ENCODE assay signal across 21 cellular contexts in genomic region chr3:195882002-195882441, GRCh38. TPM values are rescaled to one million over a fixed set of nuclear protein-coding genes. Genes with fewer than 3 reads are reported as not detected.
DNase-seq lines count a peak whose midpoint lies in the region; ATAC-seq and TF ChIP-seq lines count a peak whose summit lies in the region.
"Had no signal": no experiment of that assay in that cellular context is flagged by ENCODE, and none has a peak within 500 bp of the region (broad histone marks: within the 10 kb centered on the region; RNA-seq: fewer than 3 reads in every experiment).

No MANE protein-coding gene starts in this region.

- intact Hi-C loops in left ventricle myocardium superior (cut with micrococcal nuclease), result no loop called here
- intact Hi-C loops in cardiac septum (cut with DNase I), result no loop called here
- intact Hi-C loops in spleen (cut with DNase I; ENCODE audit: low total_unique reads), result no loop called here

- peaks cover 5% of the 10 kb centered on the region for H4K20me1 ChIP-seq in osteoblast (ENCODE audit: insufficient read depth, low read length)

- DNase-seq in left ventricle myocardium superior, result peak; percentile 28
- DNase-seq in cardiac septum (ENCODE audit: low spot score), result no peak
- DNase-seq in osteoblast (ENCODE audit: insufficient read length, low spot score, missing footprints), result peak; percentile 71
- peak; percentile 57 for DNase-seq in spleen
- DNase-seq in HCEC 1CT, result no peak
- DNase-seq: 8988T; ACHN; AML-193; BE2C; CD4-positive, alpha-beta T cell; CD8-positive, alpha-beta memory T cell; DMS 273 treated with DMSO at 0.1 percent for 48 hours; DMS79; EL; GDM1; GOT3 had no signal

- no peak overlapping the region for H3K27ac ChIP-seq in osteoblast (ENCODE audit: low read depth, low read length)
- no peak overlapping the region for H3K27ac ChIP-seq in spleen
- H3K27ac ChIP-seq: A549; BLaER1 treated with 17β-estradiol and CSF1 and Interleukin-3, amounts not matched to agents 10 nM and 100 nM had no signal

- H3K9me3 ChIP-seq in osteoblast (ENCODE audit: low read depth, low read length), result no peaks in the 10 kb centered on the region
- H3K9me3 ChIP-seq in spleen, result no peaks in the 10 kb centered on the region
- H3K9me3 ChIP-seq: A549; BE2C; BLaER1 treated with 17β-estradiol and CSF1 and Interleukin-3, amounts not matched to agents 10 nM and 100 nM; HAP-1 had no signal

- H3K4me3 ChIP-seq in osteoblast (ENCODE audit: insufficient read depth, low read length) (no peak overlapping the region), spleen (no peak overlapping the region)
- H3K4me3 ChIP-seq: A549; BLaER1 treated with 17β-estradiol and CSF1 and Interleukin-3, amounts not matched to agents 10 nM and 100 nM; GM12878; HAP-1 had no signal

- H3K27me3 ChIP-seq in osteoblast (ENCODE audit: insufficient read depth, low read length) (no peaks in the 10 kb centered on the region), spleen (replicated peaks in 1 of 7) (no peaks in the 10 kb centered on the region)
- H3K27me3 ChIP-seq: BE2C; BLaER1 treated with 17β-estradiol and CSF1 and Interleukin-3, amounts not matched to agents 10 nM and 100 nM had no signal

- no peak overlapping the region for H3K4me2 ChIP-seq in osteoblast (ENCODE audit: insufficient read depth, low read length)
- H3K4me2 ChIP-seq: A549; BLaER1 treated with 17β-estradiol and CSF1 and Interleukin-3, amounts not matched to agents 10 nM and 100 nM had no signal

- peaks cover 18% of the 10 kb centered on the region for H3K4me1 ChIP-seq in osteoblast (ENCODE audit: insufficient read depth, low read length)
- peaks cover 0 to 24% (median 9%) of the 10 kb centered on the region in 6 donors for H3K4me1 ChIP-seq in spleen
- H3K4me1 ChIP-seq: HAP-1 had no signal

- WGBS in spleen, 5 donors, result 92 to 98% (median 95%) methylated on average over 9 to 19 of the region's 19 CpGs

- TF ChIP-seq CTCF in osteoblast (IDR thresholded peaks at IDR 0.05; ENCODE audit: extremely low read depth, low read depth, low read length) (no peak), spleen (IDR thresholded peaks at IDR 0.05 in 8 of 11, conservative IDR thresholded peaks at IDR 0.05 in 3 of 11) (no peak)

- ATAC-seq in left ventricle myocardium superior (no peak), GM19328 (IDR thresholded peaks at IDR 0.05; ENCODE audit: unreplicated experiment) (no peak)
- ATAC-seq: A549, GM12878 had no signal

- H3K36me3 ChIP-seq in osteoblast (ENCODE audit: insufficient read depth, low read length) (peaks cover 29% of the 10 kb centered on the region), spleen (peaks cover 0 to 88% (median 66%) of the 10 kb centered on the region in 6 donors)

- TF ChIP-seq POLR2A in spleen (IDR thresholded peaks at IDR 0.05), result no peak

- H2AFZ ChIP-seq in osteoblast (ENCODE audit: low read length), result no peak overlapping the region

- peaks cover 7% of the 10 kb centered on the region for H3K79me2 ChIP-seq in osteoblast (ENCODE audit: insufficient read depth, low read length)

RNA-seq across cellular contexts. Expression of gene TNK2, which starts 26.3 kb away (rescaled TPM):
- total RNA-seq in left ventricle myocardium superior, result 28.9 TPM
- 48.3 TPM for total RNA-seq in cardiac septum
- total RNA-seq in osteoblast, result 10.6 and 11.6 TPM in 2 replicates
- total RNA-seq in spleen, result 100 to 1,000 TPM in 2 of 7 donors, 10 to 100 TPM in 5; 34.4 to 104 (median 81.4) TPM
- 10 to 100 TPM; 30.6 to 86.4 (median 71.0) TPM for polyA plus RNA-seq in spleen

Comparison
In these comparisons a context has a peak if more than half of its experiments do, and no peak if none do; other contexts are left out.
1. DNase-seq: peak in left ventricle myocardium superior (single experiment), osteoblast (single experiment) and spleen (single experiment); none in cardiac septum (single experiment) and HCEC 1CT (single experiment).